ENCODE assay signal across 31 cellular contexts in the genomic region with DNA sequence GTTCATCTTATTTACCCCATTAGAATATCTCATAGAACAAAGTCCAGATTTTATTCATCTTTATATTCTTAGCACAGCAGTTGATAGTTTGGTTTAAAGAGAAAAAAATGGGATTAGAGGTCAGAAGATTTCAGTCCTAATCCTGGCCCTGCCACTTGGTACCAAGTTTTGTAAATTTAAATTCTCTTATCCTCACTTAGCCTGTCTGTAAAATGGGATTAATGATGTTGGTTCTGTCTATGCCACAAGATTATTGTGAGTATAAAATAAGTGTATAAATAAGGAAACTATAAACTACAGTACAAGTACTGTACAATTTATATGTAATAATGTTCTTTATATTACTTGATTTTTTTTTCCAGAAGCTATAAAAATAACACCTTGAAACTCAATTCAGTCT. TPM values are rescaled to one million over a fixed set of nuclear protein-coding genes. Genes with fewer than 3 reads are reported as not detected.
"Had no signal": no experiment of that assay in that cellular context is flagged by ENCODE, and none has a peak within 500 bp of the region (broad histone marks: within the 10 kb centered on the region; RNA-seq: fewer than 3 reads in every experiment).

No MANE protein-coding gene starts in this region.

- H3K27me3 ChIP-seq: ascending aorta, esophagus muscularis mucosa, foreskin keratinocyte, gastroesophageal sphincter, heart right ventricle had no signal

- DNase-seq: activated CD4-positive, alpha-beta memory T cell treated with anti-CD3 and anti-CD28 coated beads for 36 hours; activated CD4-positive, alpha-beta T cell treated with anti-CD3 and anti-CD28 coated beads for 36 hours; activated CD4-positive, CD25-positive, alpha-beta regulatory T cell; activated CD4-positive, CD25-positive, alpha-beta regulatory T cell treated with anti-CD3 and anti-CD28 coated beads, Interleukin-2, amount 50 U/mL, for 72 hours; activated CD8-positive, alpha-beta memory T cell treated with anti-CD3 and anti-CD28 coated beads, Interleukin-2, amount 10 ng/mL, durations not matched to agents 7 days and 5 days; activated CD8-positive, alpha-beta memory T cell treated with anti-CD3 and anti-CD28 coated beads, Interleukin-2, amount 50 U/mL, for 4 hours; activated CD8-positive, alpha-beta T cell treated with anti-CD3 and anti-CD28 coated beads, Interleukin-2, amount 10 ng/mL, durations not matched to agents 7 days and 5 days; activated gamma-delta T cell; activated naive CD4-positive, alpha-beta T cell; activated naive CD4-positive, alpha-beta T cell treated with anti-CD3 and anti-CD28 coated beads, Interleukin-2, amount 10 ng/mL, durations not matched to agents 7 days and 5 days; activated naive CD8-positive, alpha-beta T cell treated with anti-CD3 and anti-CD28 coated beads, Interleukin-2, amount 10 ng/mL, durations not matched to agents 7 days and 5 days; activated T-cell treated with anti-CD3 and anti-CD28 coated beads, Interleukin-2, amount 50 U/mL, for 1 hour; activated T-cell treated with anti-CD3 and anti-CD28 coated beads, Interleukin-2, amount 50 U/mL, for 48 hours; cortex of kidney; dermis blood vessel endothelial cell; effector CD4-positive, alpha-beta T cell; effector memory CD8-positive, alpha-beta T cell; erythroblast; heart right ventricle; T-helper 2 cell had no signal

- H3K4me1 ChIP-seq: ascending aorta, esophagus muscularis mucosa, gastroesophageal sphincter had no signal

- H3K4me3 ChIP-seq: ascending aorta, esophagus muscularis mucosa, gastroesophageal sphincter, heart right ventricle had no signal

- FAIRE-seq: bronchial epithelial cell, colon had no signal

- ATAC-seq: activated CD4-positive, alpha-beta T cell treated with anti-CD3 and anti-CD28 coated beads for 36 hours; activated CD8-positive, alpha-beta memory T cell treated with anti-CD3 and anti-CD28 coated beads, Interleukin-2, amount 10 ng/mL, durations not matched to agents 7 days and 5 days; activated CD8-positive, alpha-beta T cell treated with anti-CD3 and anti-CD28 coated beads, Interleukin-2, amount 10 ng/mL, durations not matched to agents 7 days and 5 days; activated naive CD4-positive, alpha-beta T cell treated with anti-CD3 and anti-CD28 coated beads, Interleukin-2, amount 50 U/mL, for 72 hours; effector memory CD8-positive, alpha-beta T cell; foreskin keratinocyte; gastroesophageal sphincter; heart right ventricle had no signal

- H3K27ac ChIP-seq: ascending aorta, esophagus muscularis mucosa, foreskin keratinocyte, gastroesophageal sphincter, heart right ventricle had no signal

- H3K9me3 ChIP-seq: ascending aorta, esophagus muscularis mucosa, gastroesophageal sphincter, heart right ventricle had no signal

RNA-seq across cellular contexts. Expression of a gene that starts 17.1 kb away (rescaled TPM):
- total RNA-seq: activated CD4-positive, alpha-beta memory T cell treated with anti-CD3 and anti-CD28 coated beads for 36 hours; activated CD4-positive, alpha-beta T cell treated with anti-CD3 and anti-CD28 coated beads for 36 hours; activated CD4-positive, alpha-beta T cell treated with anti-CD3 and anti-CD28 coated beads, Interleukin-2, amount 10 ng/mL, durations not matched to agents 24 days and 14 days; activated CD8-positive, alpha-beta memory T cell treated with anti-CD3 and anti-CD28 coated beads for 36 hours; activated CD8-positive, alpha-beta memory T cell treated with anti-CD3 and anti-CD28 coated beads, Interleukin-2, amount 10 ng/mL, durations not matched to agents 7 days and 5 days; activated CD8-positive, alpha-beta T cell treated with anti-CD3 and anti-CD28 coated beads, Interleukin-2, amount 10 ng/mL, durations not matched to agents 7 days and 5 days; activated naive CD4-positive, alpha-beta T cell treated with anti-CD3 and anti-CD28 coated beads, Interleukin-2, amount 50 U/mL, for 72 hours; activated naive CD8-positive, alpha-beta T cell treated with anti-CD3 and anti-CD28 coated beads, Interleukin-2, amount 10 ng/mL, durations not matched to agents 7 days and 5 days; ascending aorta; bronchial epithelial cell; foreskin keratinocyte; glomerular endothelial cell; T-helper 1 cell treated with Interleukin-12 subunit alpha and Interleukin-12 subunit beta and Interleukin-4 antibody, amounts not matched to agents 30 ng/mL and 1 ng/mL, for 36 hours had no signal
- polyA plus RNA-seq: foreskin keratinocyte had no signal

RNA-seq across cellular contexts. Expression of a gene that starts 38.0 kb away (rescaled TPM):
- total RNA-seq: ascending aorta, bronchial epithelial cell, dermis blood vessel endothelial cell, esophagus muscularis mucosa, gastroesophageal sphincter had no signal
- polyA plus RNA-seq: foreskin keratinocyte had no signal
